Comparison of ENCODE assay signal across 8 cellular contexts in genomic region chr3:87227104-87227834, GRCh38. TPM values are rescaled to one million over a fixed set of nuclear protein-coding genes. Genes with fewer than 3 reads are reported as not detected.
DNase-seq lines count a peak whose midpoint lies in the region; ATAC-seq lines count a peak whose summit lies in the region.

A gene with protein sequence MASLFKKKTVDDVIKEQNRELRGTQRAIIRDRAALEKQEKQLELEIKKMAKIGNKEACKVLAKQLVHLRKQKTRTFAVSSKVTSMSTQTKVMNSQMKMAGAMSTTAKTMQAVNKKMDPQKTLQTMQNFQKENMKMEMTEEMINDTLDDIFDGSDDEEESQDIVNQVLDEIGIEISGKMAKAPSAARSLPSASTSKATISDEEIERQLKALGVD (plus strand): TSS chr3:87227309. CDS start chr3:87227523, 214 bp downstream.

- H3K36me3 Mint-ChIP-seq in IgD-negative memory B cell = peaks cover 6% of the 10 kb centered on the region

- ATAC-seq in GM21576 (IDR thresholded peaks at IDR 0.05; ENCODE audit: unreplicated experiment) = peak; percentile 94

- H3K27me3 Mint-ChIP-seq in IgD-negative memory B cell = peaks cover 5% of the 10 kb centered on the region

- peaks cover 2 to 4% (median 2%) of the 10 kb centered on the region in 3 donors for H3K9me3 Mint-ChIP-seq in IgD-negative memory B cell

- H3K27ac Mint-ChIP-seq in IgD-negative memory B cell = peak within 1 kb of the TSS; percentile 98 to 99 (median 99)

- H3K4me3 Mint-ChIP-seq in IgD-negative memory B cell = peak within 1 kb of the TSS; percentile 99 to 100 (median 100)

- DNase-seq in DMS153 (lab: John Stamatoyannopoulos, UW) (peak; percentile 92), OCI-M1 (lab: John Stamatoyannopoulos, UW) (peak; percentile 91), activated T-cell treated with anti-CD3 and anti-CD28 coated beads for 24 hours (ENCODE audit: low read depth) (peak; percentile 87), epidermal melanocyte (ENCODE audit: insufficient read length, low spot score) (peak; percentile 73), middle frontal gyrus (ENCODE audit: extremely low spot score, low spot score) (peak; percentile 86)
- DNase-seq in stimulated activated CD8-positive, alpha-beta memory T cell treated with anti-CD3 and anti-CD28 coated beads, Interleukin-2, amount 100 ng/mL, for 1 hour (ENCODE audit: low read depth in 2 of 2) = peak; percentile 84 to 89

- H3K4me1 Mint-ChIP-seq in IgD-negative memory B cell = peaks cover 34 to 41% (median 37%) of the 10 kb centered on the region in 3 donors

RNA-seq across cellular contexts. Expression of the gene that starts here (rescaled TPM):
- polyA plus RNA-seq in IgD-negative memory B cell = 59.2 TPM

Comparison
In these comparisons a context has a peak if more than half of its experiments do, and no peak if none do; other contexts are left out.
1. Peak in every context shown above with its lines: DNase-seq and ATAC-seq.